In genomic region chr20:32695089-32695488, GRCh38 we compare ENCODE assay signal across 27 cellular contexts. TPM values are rescaled to one million over a fixed set of nuclear protein-coding genes. Genes with fewer than 3 reads are reported as not detected.
DNase-seq lines count a peak whose midpoint lies in the region; ATAC-seq and TF ChIP-seq lines count a peak whose summit lies in the region.
"Had no signal": no experiment of that assay in that cellular context is flagged by ENCODE, and none has a peak within 500 bp of the region (broad histone marks: within the 10 kb centered on the region; RNA-seq: fewer than 3 reads in every experiment).

No MANE protein-coding gene starts in this region.

- peak overlapping the region; percentile 13 for H3K27ac Mint-ChIP-seq in stimulated activated naive CD8-positive, alpha-beta T cell treated with anti-CD3 and anti-CD28 coated beads, Interleukin-15, Interleukin-2, amounts not matched to agents 100 ng/mL and 50 ng/mL, for 24 hours
- peak overlapping the region; percentile 27 for H3K27ac Mint-ChIP-seq in T-helper 17 cell
- H3K27ac Mint-ChIP-seq in naive thymus-derived CD8-positive, alpha-beta T cell: peak overlapping the region in 8 of 10 donors; percentile 3 to 76 (median 36)
- H3K27ac Mint-ChIP-seq: HFFc6 had no signal

- no peak overlapping the region for H3K4me3 ChIP-seq in thyroid gland (replicated peaks in 1 of 3)
- H3K4me3 ChIP-seq: BLaER1, Peyer's patch had no signal

- H3K27me3 ChIP-seq in thyroid gland: no peaks in the 10 kb centered on the region
- H3K27me3 ChIP-seq: BLaER1, Peyer's patch had no signal

- no peaks in the 10 kb centered on the region for H3K36me3 ChIP-seq in thyroid gland
- H3K36me3 ChIP-seq: Peyer's patch had no signal

- DNase-seq in stimulated activated naive CD8-positive, alpha-beta T cell treated with anti-CD3 and anti-CD28 coated beads, Interleukin-15, Interleukin-2, amounts not matched to agents 100 U/mL and 50 U/mL, for 24 hours: no peak
- DNase-seq in T-helper 17 cell (no peak), thyroid gland (no peak)
- no peak for DNase-seq in naive thymus-derived CD8-positive, alpha-beta T cell
- DNase-seq: DMS79 treated with DMSO at 0.1 percent for 48 hours; HFFc6; IMR-90; Karpas-422; MM.1S; NCI-H1092; NCI-H1436 treated with DMSO at 0.1 percent for 48 hours; NCI-H2029 treated with DMSO at 0.1 percent for 48 hours; NCI-H2171 treated with DMSO at 0.1 percent for 48 hours; NCI-H748 treated with DMSO at 0.1 percent for 48 hours; NK-92 treated with Interleukin-12 subunit alpha and Interleukin-12 subunit beta, amount 100 ng/mL, for 24 hours; Peyer's patch had no signal

- H3K27me3 Mint-ChIP-seq in stimulated activated naive CD8-positive, alpha-beta T cell treated with anti-CD3 and anti-CD28 coated beads, Interleukin-15, Interleukin-2, amounts not matched to agents 100 ng/mL and 50 ng/mL, for 24 hours: no peaks in the 10 kb centered on the region
- no peaks in the 10 kb centered on the region for H3K27me3 Mint-ChIP-seq in T-helper 17 cell
- no peaks in the 10 kb centered on the region for H3K27me3 Mint-ChIP-seq in naive thymus-derived CD8-positive, alpha-beta T cell

- H3K9me3 ChIP-seq in T-helper 17 cell (ENCODE audit: control insufficient read depth, low read length, poor library complexity, severe bottlenecking): no peaks in the 10 kb centered on the region
- H3K9me3 ChIP-seq in thyroid gland: no peaks in the 10 kb centered on the region
- H3K9me3 ChIP-seq: BLaER1, Peyer's patch had no signal

- intact Hi-C loops in thyroid gland (cut with DNase I): no loop called here

- no peak for ATAC-seq in stimulated activated naive CD8-positive, alpha-beta T cell treated with anti-CD3 and anti-CD28 coated beads, Interleukin-15, Interleukin-2, amounts not matched to agents 100 U/mL and 50 U/mL, for 24 hours
- ATAC-seq in T-helper 17 cell (no peak), HG03095 (IDR thresholded peaks at IDR 0.05; ENCODE audit: unreplicated experiment) (no peak), GM18498 (IDR thresholded peaks at IDR 0.05; ENCODE audit: unreplicated experiment) (no peak)
- no peak for ATAC-seq in naive thymus-derived CD8-positive, alpha-beta T cell
- ATAC-seq: Right ventricle myocardium inferior had no signal

- POLR2A ChIA-PET in naive thymus-derived CD8-positive, alpha-beta T cell (lab: Charles Lee): no interaction called here

- H3K9me3 Mint-ChIP-seq in stimulated activated naive CD8-positive, alpha-beta T cell treated with anti-CD3 and anti-CD28 coated beads, Interleukin-15, Interleukin-2, amounts not matched to agents 100 ng/mL and 50 ng/mL, for 24 hours: no peaks in the 10 kb centered on the region
- H3K9me3 Mint-ChIP-seq in naive thymus-derived CD8-positive, alpha-beta T cell: no peaks in the 10 kb centered on the region
- H3K9me3 Mint-ChIP-seq: HFFc6 had no signal

- H3K27ac ChIP-seq in thyroid gland: no peak overlapping the region
- H3K27ac ChIP-seq: BLaER1, HL-60, Peyer's patch had no signal

- H3K4me1 Mint-ChIP-seq in stimulated activated naive CD8-positive, alpha-beta T cell treated with anti-CD3 and anti-CD28 coated beads, Interleukin-15, Interleukin-2, amounts not matched to agents 100 ng/mL and 50 ng/mL, for 24 hours (ENCODE audit: low read depth): no peaks in the 10 kb centered on the region
- H3K4me1 Mint-ChIP-seq in T-helper 17 cell: peaks cover 6% of the 10 kb centered on the region
- peaks cover 0 to 2% (median 0%) of the 10 kb centered on the region in 4 donors for H3K4me1 Mint-ChIP-seq in naive thymus-derived CD8-positive, alpha-beta T cell

- H3K4me3 Mint-ChIP-seq in stimulated activated naive CD8-positive, alpha-beta T cell treated with anti-CD3 and anti-CD28 coated beads, Interleukin-15, Interleukin-2, amounts not matched to agents 100 ng/mL and 50 ng/mL, for 24 hours: no peak overlapping the region
- H3K4me3 Mint-ChIP-seq in T-helper 17 cell: no peak overlapping the region
- no peak overlapping the region for H3K4me3 Mint-ChIP-seq in naive thymus-derived CD8-positive, alpha-beta T cell
- H3K4me3 Mint-ChIP-seq: HFFc6 had no signal

- peaks cover 2% of the 10 kb centered on the region for H3K36me3 Mint-ChIP-seq in stimulated activated naive CD8-positive, alpha-beta T cell treated with anti-CD3 and anti-CD28 coated beads, Interleukin-15, Interleukin-2, amounts not matched to agents 100 ng/mL and 50 ng/mL, for 24 hours (ENCODE audit: low read depth)
- H3K36me3 Mint-ChIP-seq in T-helper 17 cell (ENCODE audit: low read depth): peaks cover 4% of the 10 kb centered on the region
- H3K36me3 Mint-ChIP-seq in naive thymus-derived CD8-positive, alpha-beta T cell: peaks cover 0 to 35% (median 0%) of the 10 kb centered on the region in 3 donors

- peaks cover 9% of the 10 kb centered on the region in 2 donors for H3K4me1 ChIP-seq in thyroid gland
- H3K4me1 ChIP-seq: BLaER1, Peyer's patch had no signal

- no peak for TF ChIP-seq POLR2A in thyroid gland (IDR thresholded peaks at IDR 0.05)

- TF ChIP-seq CTCF in thyroid gland (IDR thresholded peaks at IDR 0.05): no peak

RNA-seq across cellular contexts. Expression of gene C20orf203, which starts 21.3 kb away (rescaled TPM):
- total RNA-seq in T-helper 17 cell (under 1 TPM; 0.10 to 0.20 TPM), thyroid gland (under 1 TPM in 2 of 4 donors, not detected in 2; 0.13 to 0.67 TPM)
- total RNA-seq in naive thymus-derived CD8-positive, alpha-beta T cell: under 1 TPM; 0.41 to 0.57 TPM
- polyA plus RNA-seq in naive thymus-derived CD8-positive, alpha-beta T cell: under 1 TPM in 1 of 3 donors, not detected in 2; 0.18 TPM
- total RNA-seq: A673, G401, HFFc6, HT1080, IMR-90, NCI-H460, Peyer's patch, Right ventricle myocardium inferior, SK-MEL-5 had no signal

RNA-seq across cellular contexts. Expression of gene COMMD7, which starts 48.2 kb away (rescaled TPM):
- 10 to 100 TPM; 33.9 to 47.5 TPM for total RNA-seq in T-helper 17 cell
- 10 to 100 TPM; 32.4 to 36.4 TPM for total RNA-seq in naive thymus-derived CD8-positive, alpha-beta T cell
- polyA plus RNA-seq in naive thymus-derived CD8-positive, alpha-beta T cell: 100 to 1,000 TPM; 120 to 138 (median 123) TPM
- total RNA-seq in thyroid gland: 10 to 100 TPM; 30.2 to 55.8 (median 42.6) TPM
